In genomic region chr3:149599236-149599635, GRCh38 we compare ENCODE assay signal across 21 cellular contexts. TPM values are rescaled to one million over a fixed set of nuclear protein-coding genes. Genes with fewer than 3 reads are reported as not detected.
A peak's percentile ranks its signal among the peaks of the same experiment; 100 is the strongest.
DNase-seq lines count a peak whose midpoint lies in the region; TF ChIP-seq lines count a peak whose summit lies in the region.
"Had no signal": no experiment of that assay in that cellular context is flagged by ENCODE, and none has a peak within 500 bp of the region (broad histone marks: within the 10 kb centered on the region; RNA-seq: fewer than 3 reads in every experiment).

No MANE protein-coding gene starts in this region.

- TF ChIP-seq CTCF in cardiac fibroblast (IDR thresholded peaks at IDR 0.05; ENCODE audit: low read depth, low read length) (no peak), vagina (IDR thresholded peaks at IDR 0.05) (no peak), breast epithelium (IDR thresholded peaks at IDR 0.05) (no peak)

- H3K4me3 ChIP-seq in cardiac fibroblast (replicated peaks in 1 of 2; ENCODE audit: low read depth in 2 of 2, low read length in 2 of 2) (no peak overlapping the region), vagina (no peak overlapping the region), breast epithelium (no peak overlapping the region)
- H3K4me3 ChIP-seq: hepatocyte, suprapubic skin had no signal

- H3K27ac ChIP-seq in vagina = no peak overlapping the region
- peak overlapping the region in 1 of 2 donors; percentile 15 for H3K27ac ChIP-seq in breast epithelium
- H3K27ac ChIP-seq: hepatocyte, RWPE1, suprapubic skin had no signal

- TF ChIP-seq POLR2A in vagina (IDR thresholded peaks at IDR 0.05) (no peak), breast epithelium (IDR thresholded peaks at IDR 0.05) (no peak)

- DNase-seq in cardiac fibroblast (ENCODE audit: low read depth in 2 of 2) (peak; percentile 62 to 77), fibroblast of the conjunctiva (ENCODE audit: low read depth) (peak; percentile 73), medulla oblongata (ENCODE audit: extremely low spot score) (peak; percentile 54), vagina (ENCODE audit: extremely low spot score in 2 of 2) (no peak), activated T-cell treated with anti-CD3 and anti-CD28 coated beads for 4 hours (no peak), breast epithelium (ENCODE audit: low spot score in 2 of 2) (no peak)
- DNase-seq in stimulated activated CD4-positive, alpha-beta T cell treated with anti-CD3 and anti-CD28 coated beads, Interleukin-1b, Interleukin-23, amount 100 ng/mL, for 48 hours = no peak
- DNase-seq: activated CD4-positive, CD25-positive, alpha-beta regulatory T cell treated with anti-CD3 and anti-CD28 coated beads, Interleukin-2, amount 50 U/mL, for 72 hours; activated CD8-positive, alpha-beta memory T cell treated with anti-CD3 and anti-CD28 coated beads for 24 hours; AML-193; COR-L47; EL; islet precursor cell; KBM-7; NCI-H187 treated with DMSO at 0.1 percent for 48 hours; NCI-H510A; nephron progenitor cell; stimulated activated CD4-positive, alpha-beta T cell treated with anti-CD3 and anti-CD28 coated beads, Interleukin-12 subunit alpha, Interleukin-12 subunit beta, amount 100 ng/mL, for 4 hours had no signal

- peaks cover 37% of the 10 kb centered on the region for H3K4me1 ChIP-seq in vagina
- peaks cover 0 to 3% of the 10 kb centered on the region in 2 donors for H3K4me1 ChIP-seq in breast epithelium

- H3K27me3 ChIP-seq in vagina = no peaks in the 10 kb centered on the region
- H3K27me3 ChIP-seq in breast epithelium = no peaks in the 10 kb centered on the region
- H3K27me3 ChIP-seq: hepatocyte, suprapubic skin had no signal

- H3K36me3 ChIP-seq in vagina (no peaks in the 10 kb centered on the region), breast epithelium (no peaks in the 10 kb centered on the region)
- H3K36me3 ChIP-seq: suprapubic skin had no signal

- intact Hi-C loops in vagina (cut with DNase I) = no loop called here
- intact Hi-C loops in breast epithelium (cut with DNase I; ENCODE audit: low total_unique reads) = no loop called here

- H3K9me3 ChIP-seq in vagina = no peaks in the 10 kb centered on the region
- H3K9me3 ChIP-seq in breast epithelium = no peaks in the 10 kb centered on the region
- H3K9me3 ChIP-seq: suprapubic skin had no signal

RNA-seq across cellular contexts. Expression of gene WWTR1, which starts 58.6 kb away (rescaled TPM):
- total RNA-seq in vagina (181 TPM), breast epithelium (10 to 100 TPM; 53.6 to 98.2 (median 91.4) TPM)

Comparison
In these comparisons a context has a peak if more than half of its experiments do, and no peak if none do; other contexts are left out.
1. DNase-seq: peak in cardiac fibroblast (2 of 2), fibroblast of the conjunctiva (single experiment) and medulla oblongata (single experiment); none in vagina (0 of 2), activated T-cell treated with anti-CD3 and anti-CD28 coated beads for 4 hours (single experiment), breast epithelium (0 of 2) and stimulated activated CD4-positive, alpha-beta T cell treated with anti-CD3 and anti-CD28 coated beads, Interleukin-1b, Interleukin-23, amount 100 ng/mL, for 48 hours (single experiment).